Comparison of ENCODE assay signal across 8 cellular contexts in the genomic region with DNA sequence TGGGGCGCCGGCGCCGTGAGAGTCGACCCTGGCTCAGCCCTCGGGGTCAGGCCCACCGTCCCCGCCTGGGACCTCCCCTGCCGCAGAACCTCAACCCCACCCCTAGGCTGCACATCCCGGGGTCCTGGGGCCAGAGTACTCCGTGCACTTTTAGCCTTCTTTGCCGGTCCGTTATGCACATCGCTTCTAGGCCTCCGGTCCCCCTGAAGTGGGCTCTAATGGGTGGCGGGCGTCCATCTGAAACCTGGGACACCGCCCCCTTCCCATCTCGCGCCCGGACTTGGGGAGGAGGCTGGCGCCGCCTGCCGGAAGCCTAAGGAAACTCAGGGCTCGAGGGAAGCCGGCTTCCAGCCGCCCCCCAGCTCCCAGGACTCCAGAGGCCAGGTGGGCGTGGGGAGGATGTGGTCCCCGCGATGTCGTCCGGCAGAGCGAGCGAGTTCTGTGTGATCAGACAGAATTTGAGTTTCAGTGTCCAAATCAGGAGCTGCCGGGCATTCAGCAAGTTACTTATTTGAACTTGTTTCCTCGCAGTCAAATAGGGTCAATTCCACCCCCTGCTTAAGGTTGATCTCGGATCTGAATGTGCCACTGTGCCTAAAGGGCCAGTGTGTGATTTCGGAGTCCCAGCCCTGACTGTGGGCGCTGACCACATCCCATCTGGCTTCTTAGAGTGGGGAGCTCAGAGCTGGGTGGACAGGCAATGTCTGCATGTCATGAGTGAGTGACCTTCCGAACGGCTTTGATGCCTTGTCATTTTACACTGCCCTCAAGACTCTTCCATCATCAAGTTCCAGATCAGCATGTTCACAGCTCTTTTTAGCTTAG. TPM values are rescaled to one million over a fixed set of nuclear protein-coding genes. Genes with fewer than 3 reads are reported as not detected.
DNase-seq lines count a peak whose midpoint lies in the region; ATAC-seq and TF ChIP-seq lines count a peak whose summit lies in the region.

No MANE protein-coding gene starts in this region.

- no peak overlapping the region for H3K4me3 ChIP-seq in NB4 (ENCODE audit: low read depth, low read length)

- TF ChIP-seq CTCF in NB4 (IDR thresholded peaks at IDR 0.05; ENCODE audit: low read depth, low read length): peak; percentile 67
- peak; percentile 84 for TF ChIP-seq CTCF in osteocyte (IDR thresholded peaks at IDR 0.05)

- ATAC-seq in HG02571 (IDR thresholded peaks at IDR 0.05; ENCODE audit: unreplicated experiment) (no peak), GM21447 (IDR thresholded peaks at IDR 0.05; ENCODE audit: unreplicated experiment) (no peak)

- H3K9me3 Mint-ChIP-seq in osteocyte (ENCODE audit: unreplicated experiment): no peaks in the 10 kb centered on the region

- peak overlapping the region; percentile 79 for H3K4me3 Mint-ChIP-seq in osteocyte (ENCODE audit: unreplicated experiment)

- DNase-seq in NCI-H446 (lab: John Stamatoyannopoulos, UW): peak; percentile 3 to 38
- DNase-seq in NCI-H446 treated with DMSO at 0.1 percent for 48 hours (lab: John Stamatoyannopoulos, UW): no peak
- peak; percentile 66 for DNase-seq in NB4 (ENCODE audit: low read depth)
- peak; percentile 16 for DNase-seq in activated T-cell treated with anti-CD3 and anti-CD28 coated beads for 24 hours (ENCODE audit: low read depth)
- peak; percentile 25 for DNase-seq in fibroblast of peridontal ligament (ENCODE audit: extremely low read depth)
- DNase-seq in osteocyte (ENCODE audit: extremely low spot score, unreplicated experiment): no peak

- H3K27me3 Mint-ChIP-seq in osteocyte (ENCODE audit: unreplicated experiment): peaks cover 50% of the 10 kb centered on the region

- H3K27ac Mint-ChIP-seq in osteocyte (ENCODE audit: unreplicated experiment): no peak overlapping the region

- no peak for TF ChIP-seq POLR2A in NB4 (IDR thresholded peaks at IDR 0.05; ENCODE audit: extremely low read depth, insufficient read length)

- H3K4me1 Mint-ChIP-seq in osteocyte (ENCODE audit: unreplicated experiment): peaks cover 23% of the 10 kb centered on the region

- no peaks in the 10 kb centered on the region for H3K36me3 Mint-ChIP-seq in osteocyte (ENCODE audit: unreplicated experiment)

RNA-seq across cellular contexts. Expression of a gene that starts 47.6 kb away (rescaled TPM):
- total RNA-seq in osteocyte: 84.0 and 85.8 TPM in 2 replicates

Comparison
In these comparisons a context has a peak if more than half of its experiments do, and no peak if none do; other contexts are left out.
1. DNase-seq: peak in NCI-H446 (2 of 2), NB4 (single experiment), activated T-cell treated with anti-CD3 and anti-CD28 coated beads for 24 hours (single experiment) and fibroblast of peridontal ligament (single experiment); none in NCI-H446 treated with DMSO at 0.1 percent for 48 hours (single experiment) and osteocyte (single experiment).